Comparison of ENCODE assay signal across 32 cellular contexts in genomic region chr6:85749236-85749635, GRCh38.
"Had no signal": no experiment of that assay in that cellular context is flagged by ENCODE, and none has a peak within 500 bp of the region (broad histone marks: within the 10 kb centered on the region; RNA-seq: fewer than 3 reads in every experiment).

No MANE protein-coding gene starts in this region.

- ATAC-seq: activated CD8-positive, alpha-beta T cell treated with anti-CD3 and anti-CD28 coated beads for 36 hours; activated naive CD4-positive, alpha-beta T cell treated with anti-CD3 and anti-CD28 coated beads, Interleukin-2, amount 50 U/mL, for 72 hours; activated T-cell treated with anti-CD3 and anti-CD28 coated beads, Interleukin-2, amount 50 U/mL, for 4 hours; activated T-cell treated with anti-CD3 and anti-CD28 coated beads, Interleukin-2, amount 50 U/mL, for 72 hours; activated T-helper 17 cell treated with anti-CD3 and anti-CD28 coated beads, Interleukin-2, amount 50 U/mL, for 72 hours; body of pancreas had no signal

- H3K4me3 ChIP-seq: adrenal gland, body of pancreas, breast epithelium had no signal

- H3K9me3 ChIP-seq: adrenal gland, body of pancreas, breast epithelium had no signal

- DNase-seq: activated B cell treated with CpG ODN at 0.5 μM for 24 hours; activated CD4-positive, alpha-beta memory T cell treated with anti-CD3 and anti-CD28 coated beads for 36 hours; activated CD4-positive, alpha-beta T cell treated with anti-CD3 and anti-CD28 coated beads for 4 hours; activated CD4-positive, alpha-beta T cell treated with anti-CD3 and anti-CD28 coated beads, Interleukin-2, amount 10 ng/mL, durations not matched to agents 24 days and 14 days; activated CD4-positive, alpha-beta T cell treated with anti-CD3 and anti-CD28 coated beads, Interleukin-2, amount 50 U/mL, for 1 hour; activated CD4-positive, alpha-beta T cell treated with anti-CD3 and anti-CD28 coated beads, Interleukin-2, amount 50 U/mL, for 4 hours; activated CD4-positive, CD25-positive, alpha-beta regulatory T cell treated with anti-CD3 and anti-CD28 coated beads, Interleukin-2, amount 50 U/mL, for 72 hours; activated CD8-positive, alpha-beta memory T cell treated with anti-CD3 and anti-CD28 coated beads, Interleukin-2, amount 50 U/mL, for 4 hours; activated CD8-positive, alpha-beta T cell treated with anti-CD3 and anti-CD28 coated beads for 36 hours; activated effector memory CD4-positive, alpha-beta T cell treated with anti-CD3 and anti-CD28 coated beads, Interleukin-2, amount 50 U/mL, for 16 hours; activated gamma-delta T cell treated with Interleukin-2 at 50 U/mL for 16 hours; activated naive CD4-positive, alpha-beta T cell; activated naive CD4-positive, alpha-beta T cell treated with anti-CD3 and anti-CD28 coated beads for 36 hours; activated naive CD4-positive, alpha-beta T cell treated with anti-CD3 and anti-CD28 coated beads, Interleukin-2, amount 50 U/mL, for 16 hours; activated naive CD8-positive, alpha-beta T cell treated with anti-CD3 and anti-CD28 coated beads for 36 hours; activated T-cell treated with anti-CD3 and anti-CD28 coated beads for 4 hours; activated T-cell treated with anti-CD3 and anti-CD28 coated beads, Interleukin-2, amount 50 U/mL, for 1 hour; activated T-cell treated with anti-CD3 and anti-CD28 coated beads, Interleukin-2, amount 50 U/mL, for 4 hours; activated T-cell treated with anti-CD3 and anti-CD28 coated beads, Interleukin-2, amount 50 U/mL, for 72 hours; adrenal gland; amniotic stem cell; aorta; body of pancreas; brain microvascular endothelial cell; central memory CD4-positive, alpha-beta T cell; T-helper 1 cell; T-helper 2 cell; T-helper 9 cell had no signal

- H3K27ac ChIP-seq: adrenal gland, body of pancreas, brain microvascular endothelial cell, breast epithelium, VCaP had no signal

- H3K36me3 ChIP-seq: adrenal gland, brain microvascular endothelial cell, breast epithelium had no signal

- H3K4me1 ChIP-seq: breast epithelium had no signal

- H3K27me3 ChIP-seq: adrenal gland, body of pancreas, brain microvascular endothelial cell, breast epithelium had no signal
